15 cellular contexts compared by ENCODE assay signal in the genomic region with DNA sequence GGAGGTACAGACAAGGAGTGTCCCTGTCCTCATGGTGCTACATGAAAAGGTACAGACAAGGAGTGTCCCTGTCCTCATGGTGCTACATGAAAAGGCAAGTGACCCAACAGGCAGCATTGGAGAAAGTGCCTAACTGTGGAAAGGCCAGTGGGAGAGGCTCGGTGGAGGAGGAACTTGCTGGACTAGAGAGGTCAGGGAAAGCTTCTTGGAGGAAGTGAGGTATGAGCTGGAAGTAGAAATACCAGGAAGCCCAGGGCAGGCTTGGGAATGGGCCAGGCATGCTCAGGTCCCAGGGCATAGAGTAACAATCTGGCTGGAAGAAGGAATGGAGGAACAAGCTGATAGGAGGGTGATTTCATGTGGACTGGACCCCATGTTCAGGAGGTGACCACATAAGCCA. TPM values are rescaled to one million over a fixed set of nuclear protein-coding genes. Genes with fewer than 3 reads are reported as not detected.
DNase-seq lines count a peak whose midpoint lies in the region; ATAC-seq, FAIRE-seq and TF ChIP-seq lines count a peak whose summit lies in the region.
"Had no signal": no experiment of that assay in that cellular context is flagged by ENCODE, and none has a peak within 500 bp of the region (broad histone marks: within the 10 kb centered on the region; RNA-seq: fewer than 3 reads in every experiment).

No MANE protein-coding gene starts in this region.

- no peak overlapping the region for H3K4me3 Mint-ChIP-seq in stimulated activated naive CD8-positive, alpha-beta T cell treated with anti-CD3 and anti-CD28 coated beads, Interleukin-15, Interleukin-2, amounts not matched to agents 100 ng/mL and 50 ng/mL, for 24 hours
- H3K4me3 Mint-ChIP-seq in activated CD8-positive, alpha-beta T cell treated with anti-CD3 and anti-CD28 coated beads, Interleukin-2, amount 10 ng/mL, durations not matched to agents 7 days and 5 days, result no peak overlapping the region
- H3K4me3 Mint-ChIP-seq in memory B cell, result peak overlapping the region; percentile 28
- H3K4me3 Mint-ChIP-seq: stimulated activated naive CD8-positive, alpha-beta T cell treated with anti-CD3 and anti-CD28 coated beads, Interleukin-15, amount 100 ng/mL, for 72 hours had no signal

- no peaks in the 10 kb centered on the region for H3K27me3 ChIP-seq in pancreas
- H3K27me3 ChIP-seq: SJSA1 had no signal

- no peaks in the 10 kb centered on the region for H3K36me3 ChIP-seq in pancreas
- H3K36me3 ChIP-seq: SJSA1 had no signal

- no peak overlapping the region for H3K27ac ChIP-seq in pancreas
- H3K27ac ChIP-seq: PC-9, SJSA1 had no signal

- H3K36me3 Mint-ChIP-seq in stimulated activated naive CD8-positive, alpha-beta T cell treated with anti-CD3 and anti-CD28 coated beads, Interleukin-15, Interleukin-2, amounts not matched to agents 100 ng/mL and 50 ng/mL, for 24 hours (ENCODE audit: low read depth), result no peaks in the 10 kb centered on the region
- no peaks in the 10 kb centered on the region for H3K36me3 Mint-ChIP-seq in activated CD8-positive, alpha-beta T cell treated with anti-CD3 and anti-CD28 coated beads, Interleukin-2, amount 10 ng/mL, durations not matched to agents 7 days and 5 days (ENCODE audit: low read depth)
- H3K36me3 Mint-ChIP-seq in memory B cell, result peaks cover 2% of the 10 kb centered on the region

- intact Hi-C loops in pancreas (cut with DNase I), result loop anchor here in 2 of 3 donors (10.0 kb wide), 1 partner anchor 65 kb away; the partner anchor contains the start of gene TAGAP (in 2 of the 2)

- no peak for TF ChIP-seq CTCF in pancreas (IDR thresholded peaks at IDR 0.05)

- no peaks in the 10 kb centered on the region for H3K27me3 Mint-ChIP-seq in stimulated activated naive CD8-positive, alpha-beta T cell treated with anti-CD3 and anti-CD28 coated beads, Interleukin-15, Interleukin-2, amounts not matched to agents 100 ng/mL and 50 ng/mL, for 24 hours
- no peaks in the 10 kb centered on the region for H3K27me3 Mint-ChIP-seq in activated CD8-positive, alpha-beta T cell treated with anti-CD3 and anti-CD28 coated beads, Interleukin-2, amount 10 ng/mL, durations not matched to agents 7 days and 5 days (ENCODE audit: low read depth)
- no peaks in the 10 kb centered on the region for H3K27me3 Mint-ChIP-seq in memory B cell
- H3K27me3 Mint-ChIP-seq: stimulated activated naive CD8-positive, alpha-beta T cell treated with anti-CD3 and anti-CD28 coated beads, Interleukin-15, amount 100 ng/mL, for 72 hours had no signal

- no peak for ATAC-seq in stimulated activated naive CD8-positive, alpha-beta T cell treated with anti-CD3 and anti-CD28 coated beads, Interleukin-15, Interleukin-2, amounts not matched to agents 100 U/mL and 50 U/mL, for 24 hours
- ATAC-seq in activated CD8-positive, alpha-beta T cell treated with anti-CD3 and anti-CD28 coated beads, Interleukin-2, amount 10 ng/mL, durations not matched to agents 7 days and 5 days, result no peak
- no peak for ATAC-seq in memory B cell (ENCODE audit: low read depth)
- ATAC-seq in HG02852 (IDR thresholded peaks at IDR 0.05; ENCODE audit: unreplicated experiment), result no peak
- no peak for ATAC-seq in pancreas
- ATAC-seq: stimulated activated naive CD8-positive, alpha-beta T cell treated with anti-CD3 and anti-CD28 coated beads, Interleukin-15, amount 100 ng/mL, for 72 hours had no signal

- no peak for DNase-seq in stimulated activated naive CD8-positive, alpha-beta T cell treated with anti-CD3 and anti-CD28 coated beads, Interleukin-15, Interleukin-2, amounts not matched to agents 100 U/mL and 50 U/mL, for 24 hours
- DNase-seq in activated CD8-positive, alpha-beta T cell treated with anti-CD3 and anti-CD28 coated beads, Interleukin-2, amount 10 ng/mL, durations not matched to agents 7 days and 5 days, result no peak
- DNase-seq in memory B cell (ENCODE audit: low spot score in 2 of 2) (peak in 1 of 2 donors; percentile 8), DMS 273 treated with DMSO at 0.1 percent for 48 hours (lab: John Stamatoyannopoulos, UW) (no peak), NCI-H2196 treated with DMSO at 0.1 percent for 48 hours (lab: John Stamatoyannopoulos, UW; ENCODE audit: unreplicated experiment) (no peak), pancreas (no peak)
- DNase-seq: activated CD4-positive, alpha-beta T cell treated with anti-CD3 and anti-CD28 coated beads for 1 hour; effector CD4-positive, alpha-beta T cell; NCI-H510A; PC-9 had no signal

- H3K27ac Mint-ChIP-seq in stimulated activated naive CD8-positive, alpha-beta T cell treated with anti-CD3 and anti-CD28 coated beads, Interleukin-15, Interleukin-2, amounts not matched to agents 100 ng/mL and 50 ng/mL, for 24 hours, result peak overlapping the region; percentile 2
- H3K27ac Mint-ChIP-seq in activated CD8-positive, alpha-beta T cell treated with anti-CD3 and anti-CD28 coated beads, Interleukin-2, amount 10 ng/mL, durations not matched to agents 7 days and 5 days, result peak overlapping the region; percentile 12
- H3K27ac Mint-ChIP-seq in memory B cell, result peak overlapping the region; percentile 99

- H3K9me3 ChIP-seq in pancreas, result no peaks in the 10 kb centered on the region
- H3K9me3 ChIP-seq: SJSA1 had no signal

- POLR2A ChIA-PET in activated CD8-positive, alpha-beta T cell treated with anti-CD3 and anti-CD28 coated beads, Interleukin-2, amount 10 ng/mL, durations not matched to agents 7 days and 5 days (lab: Charles Lee), result interaction anchor here (0.6 to 19.7 kb wide), 2 partner anchors 69 to 110 kb away, joined by 3 to 361 read pairs; partner anchors contain the start of gene TAGAP

- FAIRE-seq in pancreas (lab: Jason Lieb, UNC), result no peak
- FAIRE-seq: urothelium cell line had no signal

- CTCF ChIA-PET in activated CD8-positive, alpha-beta T cell treated with anti-CD3 and anti-CD28 coated beads, Interleukin-2, amount 10 ng/mL, durations not matched to agents 7 days and 5 days (lab: Charles Lee), result interaction anchor here (0.9 to 18.9 kb wide), 28 partner anchors 10 to 316 kb away, joined by 3 to 522 read pairs (median 5); partner anchors contain the start of genes RSPH3 and TAGAP

- no peaks in the 10 kb centered on the region for H3K9me3 Mint-ChIP-seq in stimulated activated naive CD8-positive, alpha-beta T cell treated with anti-CD3 and anti-CD28 coated beads, Interleukin-15, Interleukin-2, amounts not matched to agents 100 ng/mL and 50 ng/mL, for 24 hours
- no peaks in the 10 kb centered on the region for H3K9me3 Mint-ChIP-seq in activated CD8-positive, alpha-beta T cell treated with anti-CD3 and anti-CD28 coated beads, Interleukin-2, amount 10 ng/mL, durations not matched to agents 7 days and 5 days (ENCODE audit: insufficient read depth)
- no peaks in the 10 kb centered on the region for H3K9me3 Mint-ChIP-seq in memory B cell
- H3K9me3 Mint-ChIP-seq: stimulated activated naive CD8-positive, alpha-beta T cell treated with anti-CD3 and anti-CD28 coated beads, Interleukin-15, amount 100 ng/mL, for 72 hours had no signal

- 24 to 55% methylated on average over 1 of the region's 1 CpG for WGBS in pancreas, 2 donors

- H3K4me1 Mint-ChIP-seq in stimulated activated naive CD8-positive, alpha-beta T cell treated with anti-CD3 and anti-CD28 coated beads, Interleukin-15, Interleukin-2, amounts not matched to agents 100 ng/mL and 50 ng/mL, for 24 hours (ENCODE audit: low read depth), result peaks cover 75% of the 10 kb centered on the region
- H3K4me1 Mint-ChIP-seq in activated CD8-positive, alpha-beta T cell treated with anti-CD3 and anti-CD28 coated beads, Interleukin-2, amount 10 ng/mL, durations not matched to agents 7 days and 5 days (ENCODE audit: low read depth), result peaks cover 65% of the 10 kb centered on the region
- peaks cover 68% of the 10 kb centered on the region for H3K4me1 Mint-ChIP-seq in memory B cell

- H3K4me3 ChIP-seq in pancreas, result no peak overlapping the region
- H3K4me3 ChIP-seq: PC-9, SJSA1 had no signal

- no peaks in the 10 kb centered on the region for H3K4me1 ChIP-seq in pancreas

RNA-seq across cellular contexts. Expression of gene FNDC1, which starts 59.8 kb away (rescaled TPM):
- not detected for total RNA-seq in activated CD8-positive, alpha-beta T cell treated with anti-CD3 and anti-CD28 coated beads, Interleukin-2, amount 10 ng/mL, durations not matched to agents 7 days and 5 days
- total RNA-seq in pancreas, result 1 to 10 TPM in 1 of 6 donors, under 1 TPM in 5; 0.56 to 3.7 (median 0.80) TPM
- under 1 TPM; 0.21 to 0.23 TPM for polyA plus RNA-seq in pancreas
- total RNA-seq: PC-9 had no signal

Comparison
In these comparisons a context has a peak if more than half of its experiments do, and no peak if none do; other contexts are left out.
1. H3K27ac Mint-ChIP-seq: peak in every context shown above with its lines; median percentile 99 in memory B cell; 12 in activated CD8-positive, alpha-beta T cell treated with anti-CD3 and anti-CD28 coated beads, Interleukin-2, amount 10 ng/mL, durations not matched to agents 7 days and 5 days; 2 in stimulated activated naive CD8-positive, alpha-beta T cell treated with anti-CD3 and anti-CD28 coated beads, Interleukin-15, Interleukin-2, amounts not matched to agents 100 ng/mL and 50 ng/mL, for 24 hours.